2 cellular contexts compared by ENCODE assay signal in the genomic region with DNA sequence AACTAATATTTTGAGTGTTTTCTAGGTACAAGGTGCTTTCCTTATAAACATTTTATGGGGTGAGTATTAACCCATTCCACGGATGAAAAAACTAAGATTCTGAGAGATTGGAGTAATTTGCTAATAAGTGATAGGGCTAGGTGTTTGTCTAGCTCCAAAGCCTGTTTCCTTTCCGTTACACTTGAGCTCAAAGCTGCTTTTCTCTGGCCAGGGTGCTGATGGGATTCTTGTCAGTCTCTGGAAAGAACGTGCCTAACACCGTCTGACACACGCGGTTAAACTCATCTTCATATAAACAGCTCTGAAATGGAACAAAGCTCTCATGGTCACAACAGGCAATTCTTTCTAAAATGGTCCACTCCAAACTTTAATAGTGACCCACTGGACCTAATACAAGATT.
TF ChIP-seq lines count a peak whose summit lies in the region.

No MANE protein-coding gene starts in this region.

TF ChIP-seq in GM23338, 12 proteins besides CTCF, POLR2A, EP300 and RAD21:
- no peak for TF ChIP-seq POLR2AphosphoS5 (IDR thresholded peaks at IDR 0.05; ENCODE audit: low read depth)
- TF ChIP-seq, protein P1, sequence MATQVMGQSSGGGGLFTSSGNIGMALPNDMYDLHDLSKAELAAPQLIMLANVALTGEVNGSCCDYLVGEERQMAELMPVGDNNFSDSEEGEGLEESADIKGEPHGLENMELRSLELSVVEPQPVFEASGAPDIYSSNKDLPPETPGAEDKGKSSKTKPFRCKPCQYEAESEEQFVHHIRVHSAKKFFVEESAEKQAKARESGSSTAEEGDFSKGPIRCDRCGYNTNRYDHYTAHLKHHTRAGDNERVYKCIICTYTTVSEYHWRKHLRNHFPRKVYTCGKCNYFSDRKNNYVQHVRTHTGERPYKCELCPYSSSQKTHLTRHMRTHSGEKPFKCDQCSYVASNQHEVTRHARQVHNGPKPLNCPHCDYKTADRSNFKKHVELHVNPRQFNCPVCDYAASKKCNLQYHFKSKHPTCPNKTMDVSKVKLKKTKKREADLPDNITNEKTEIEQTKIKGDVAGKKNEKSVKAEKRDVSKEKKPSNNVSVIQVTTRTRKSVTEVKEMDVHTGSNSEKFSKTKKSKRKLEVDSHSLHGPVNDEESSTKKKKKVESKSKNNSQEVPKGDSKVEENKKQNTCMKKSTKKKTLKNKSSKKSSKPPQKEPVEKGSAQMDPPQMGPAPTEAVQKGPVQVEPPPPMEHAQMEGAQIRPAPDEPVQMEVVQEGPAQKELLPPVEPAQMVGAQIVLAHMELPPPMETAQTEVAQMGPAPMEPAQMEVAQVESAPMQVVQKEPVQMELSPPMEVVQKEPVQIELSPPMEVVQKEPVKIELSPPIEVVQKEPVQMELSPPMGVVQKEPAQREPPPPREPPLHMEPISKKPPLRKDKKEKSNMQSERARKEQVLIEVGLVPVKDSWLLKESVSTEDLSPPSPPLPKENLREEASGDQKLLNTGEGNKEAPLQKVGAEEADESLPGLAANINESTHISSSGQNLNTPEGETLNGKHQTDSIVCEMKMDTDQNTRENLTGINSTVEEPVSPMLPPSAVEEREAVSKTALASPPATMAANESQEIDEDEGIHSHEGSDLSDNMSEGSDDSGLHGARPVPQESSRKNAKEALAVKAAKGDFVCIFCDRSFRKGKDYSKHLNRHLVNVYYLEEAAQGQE (IDR thresholded peaks at IDR 0.05; ENCODE audit: unreplicated experiment), result peak; percentile 41

TF ChIP-seq in K562, 482 proteins besides CTCF, POLR2A, EP300 and RAD21:
- TF ChIP-seq, protein P2, sequence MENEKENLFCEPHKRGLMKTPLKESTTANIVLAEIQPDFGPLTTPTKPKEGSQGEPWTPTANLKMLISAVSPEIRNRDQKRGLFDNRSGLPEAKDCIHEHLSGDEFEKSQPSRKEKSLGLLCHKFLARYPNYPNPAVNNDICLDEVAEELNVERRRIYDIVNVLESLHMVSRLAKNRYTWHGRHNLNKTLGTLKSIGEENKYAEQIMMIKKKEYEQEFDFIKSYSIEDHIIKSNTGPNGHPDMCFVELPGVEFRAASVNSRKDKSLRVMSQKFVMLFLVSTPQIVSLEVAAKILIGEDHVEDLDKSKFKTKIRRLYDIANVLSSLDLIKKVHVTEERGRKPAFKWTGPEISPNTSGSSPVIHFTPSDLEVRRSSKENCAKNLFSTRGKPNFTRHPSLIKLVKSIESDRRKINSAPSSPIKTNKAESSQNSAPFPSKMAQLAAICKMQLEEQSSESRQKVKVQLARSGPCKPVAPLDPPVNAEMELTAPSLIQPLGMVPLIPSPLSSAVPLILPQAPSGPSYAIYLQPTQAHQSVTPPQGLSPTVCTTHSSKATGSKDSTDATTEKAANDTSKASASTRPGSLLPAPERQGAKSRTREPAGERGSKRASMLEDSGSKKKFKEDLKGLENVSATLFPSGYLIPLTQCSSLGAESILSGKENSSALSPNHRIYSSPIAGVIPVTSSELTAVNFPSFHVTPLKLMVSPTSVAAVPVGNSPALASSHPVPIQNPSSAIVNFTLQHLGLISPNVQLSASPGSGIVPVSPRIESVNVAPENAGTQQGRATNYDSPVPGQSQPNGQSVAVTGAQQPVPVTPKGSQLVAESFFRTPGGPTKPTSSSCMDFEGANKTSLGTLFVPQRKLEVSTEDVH (IDR thresholded peaks at IDR 0.05; ENCODE audit: low read depth, partially characterized antibody), result no peak
- peak; percentile 21 for TF ChIP-seq CBX2 (IDR thresholded peaks at IDR 0.05; ENCODE audit: insufficient read depth, low read length, poor library complexity, severe bottlenecking)
